Comparison of ENCODE assay signal across 21 cellular contexts in genomic region chr2:47429795-47430194, GRCh38. TPM values are rescaled to one million over a fixed set of nuclear protein-coding genes. Genes with fewer than 3 reads are reported as not detected.
DNase-seq lines count a peak whose midpoint lies in the region; ATAC-seq, FAIRE-seq and TF ChIP-seq lines count a peak whose summit lies in the region.
"Had no signal": no experiment of that assay in that cellular context is flagged by ENCODE, and none has a peak within 500 bp of the region (broad histone marks: within the 10 kb centered on the region; RNA-seq: fewer than 3 reads in every experiment).

No MANE protein-coding gene starts in this region.

- H3K9me3 ChIP-seq in endothelial cell of umbilical vein (replicated peaks; ENCODE audit: control insufficient read depth, insufficient read depth, low read length): no peaks in the 10 kb centered on the region
- H3K9me3 ChIP-seq in prostate gland: no peaks in the 10 kb centered on the region
- H3K9me3 ChIP-seq: upper lobe of left lung had no signal

- FAIRE-seq in endothelial cell of umbilical vein (lab: Jason Lieb, UNC): peak; percentile 55
- FAIRE-seq: GM12891 had no signal

- no peak overlapping the region for H3K4me2 ChIP-seq in endothelial cell of umbilical vein (ENCODE audit: insufficient read depth, low read length)

- intact Hi-C loops in endothelial cell of umbilical vein (cut with micrococcal nuclease) (no loop called here), prostate gland (cut with DNase I) (loop anchor here (10.0 kb wide), 1 partner anchor 675 kb away; no protein-coding TSS in a partner anchor)

- no peaks in the 10 kb centered on the region for H3K9me1 ChIP-seq in endothelial cell of umbilical vein (replicated peaks; ENCODE audit: control insufficient read depth, extremely low read depth, insufficient read depth, low read length)

- H2AFZ ChIP-seq in endothelial cell of umbilical vein (ENCODE audit: low read depth, low read length): no peak overlapping the region

- POLR2A ChIA-PET in endothelial cell of umbilical vein (lab: Charles Lee): no interaction called here

- TF ChIP-seq POLR2A in endothelial cell of umbilical vein (IDR thresholded peaks at IDR 0.05; ENCODE audit: low read depth, low read length) (no peak), prostate gland (IDR thresholded peaks at IDR 0.05) (no peak)

- CTCF ChIA-PET in endothelial cell of umbilical vein (lab: Charles Lee): interaction anchor here (1.3 to 4.1 kb wide), 3 partner anchors 7 to 338 kb away, joined by 3 to 17 read pairs (median 7); no protein-coding TSS in a partner anchor

- BruUV-seq in endothelial cell of umbilical vein (replicated peaks; lab: Mats Ljungman, UMichigan): no TSS peak

- no peaks in the 10 kb centered on the region for H4K20me1 ChIP-seq in endothelial cell of umbilical vein (replicated peaks; ENCODE audit: control insufficient read depth, extremely low read depth, insufficient read depth, low read length)

- dilution Hi-C loops in endothelial cell of umbilical vein (cut with MboI; ENCODE audit: extremely low pct_ligation_motif_present, low sequenced_read_pairs): no loop called here

- no peaks in the 10 kb centered on the region for H3K79me2 ChIP-seq in endothelial cell of umbilical vein (ENCODE audit: control insufficient read depth, insufficient read depth, low read length)

- no peaks in the 10 kb centered on the region for H3K27me3 ChIP-seq in endothelial cell of umbilical vein (ENCODE audit: control insufficient read depth in 2 of 2, insufficient read depth in 2 of 2, low read length in 2 of 2)
- no peaks in the 10 kb centered on the region for H3K27me3 ChIP-seq in prostate gland (replicated peaks; ENCODE audit: insufficient read depth)
- H3K27me3 ChIP-seq: upper lobe of left lung had no signal

- H3K9ac ChIP-seq in endothelial cell of umbilical vein (replicated peaks; ENCODE audit: extremely low read depth, insufficient read depth, low read length): no peak overlapping the region

- no peaks in the 10 kb centered on the region for H3K4me1 ChIP-seq in endothelial cell of umbilical vein (ENCODE audit: control insufficient read depth, extremely low read depth, insufficient read depth, low read length)
- H3K4me1 ChIP-seq in prostate gland (replicated peaks): no peaks in the 10 kb centered on the region
- H3K4me1 ChIP-seq: upper lobe of left lung had no signal

- peak; percentile 65 for DNase-seq in EL
- peak; percentile 54 for DNase-seq in RKO (ENCODE audit: low spot score)
- peak; percentile 22 for DNase-seq in endothelial cell of umbilical vein (ENCODE audit: low read depth, low spot score)
- peak; percentile 32 for DNase-seq in prostate gland (ENCODE audit: low spot score)
- no peak for DNase-seq in NCI-H446 treated with DMSO at 0.1 percent for 48 hours (lab: John Stamatoyannopoulos, UW)
- DNase-seq in NK-92 (lab: John Stamatoyannopoulos, UW; ENCODE audit: unreplicated experiment): no peak
- no peak for DNase-seq in OCI-M1 (lab: John Stamatoyannopoulos, UW)
- DNase-seq: activated effector memory CD4-positive, alpha-beta T cell treated with Interleukin-2 at 50 U/mL for 16 hours; DMS79 treated with DMSO at 0.1 percent for 48 hours; effector memory CD4-positive, alpha-beta T cell; glutamatergic neuron; H9; islet precursor cell; NCI-H146; NCI-H446; nucleus accumbens; upper lobe of left lung had no signal

- ATAC-seq in HG03521 (IDR thresholded peaks at IDR 0.05; ENCODE audit: unreplicated experiment): no peak
- ATAC-seq: stimulated activated effector memory CD8-positive, alpha-beta T cell treated with anti-CD3 and anti-CD28 coated beads, Interleukin-12 subunit alpha, Interleukin-12 subunit beta, amount 100 ng/mL, for 72 hours had no signal

- no peak overlapping the region for H3K27ac ChIP-seq in endothelial cell of umbilical vein (ENCODE audit: insufficient read depth, low read depth, low read length)
- H3K27ac ChIP-seq in prostate gland: no peak overlapping the region
- H3K27ac ChIP-seq: skin epidermis, upper lobe of left lung had no signal

- TF ChIP-seq CTCF in endothelial cell of umbilical vein (IDR thresholded peaks at IDR 0.05; ENCODE audit: extremely low read depth in 1 of 2, insufficient read depth in 1 of 2, low read depth in 1 of 2, low read length in 2 of 2) (no peak), prostate gland (IDR thresholded peaks at IDR 0.05) (no peak)

- H3K4me3 ChIP-seq in endothelial cell of umbilical vein (replicated peaks in 1 of 3; ENCODE audit: insufficient read depth in 1 of 3, low read depth in 1 of 3, low read length in 3 of 3): no peak overlapping the region
- H3K4me3 ChIP-seq in prostate gland: no peak overlapping the region
- H3K4me3 ChIP-seq: skin epidermis, upper lobe of left lung had no signal

- 47% methylated on average over 6 of the region's 6 CpGs for WGBS in prostate gland

- H3K36me3 ChIP-seq in endothelial cell of umbilical vein (ENCODE audit: control insufficient read depth in 2 of 2, extremely low read depth in 1 of 2, insufficient read depth in 2 of 2, low read length in 2 of 2): peaks cover 6 to 11% of the 10 kb centered on the region in 2 experiments
- H3K36me3 ChIP-seq in prostate gland: peaks cover 0 to 5% of the 10 kb centered on the region in 2 donors

TF ChIP-seq in endothelial cell of umbilical vein, 7 proteins besides CTCF, POLR2A, EP300 and RAD21:
- TF ChIP-seq FOS (IDR thresholded peaks at IDR 0.05; ENCODE audit: borderline replicate concordance, insufficient read depth, low read length) (no peak), MAX (IDR thresholded peaks at IDR 0.05; ENCODE audit: insufficient read depth, insufficient read length) (no peak)

RNA-seq across cellular contexts. Expression of gene MSH2, which starts 26.8 kb away (rescaled TPM):
- total RNA-seq in endothelial cell of umbilical vein: 28.0 and 30.5 TPM in 2 replicates
- polyA plus RNA-seq in endothelial cell of umbilical vein: 6.5 and 9.7 TPM in 2 replicates
- polyA plus RNA-seq in endothelial cell of umbilical vein (2011; cell fraction: cytosol; rRNA removed): 15.3 and 15.8 TPM in 2 replicates
- 13.5 and 18.7 TPM in 2 replicates for polyA plus RNA-seq in endothelial cell of umbilical vein (2011; cell fraction: nucleus; rRNA removed)
- 23.3 and 31.7 TPM in 2 replicates for polyA plus RNA-seq in endothelial cell of umbilical vein (2012)
- 13.1 and 13.6 TPM in 2 replicates for polyA minus RNA-seq in endothelial cell of umbilical vein
- polyA minus RNA-seq in endothelial cell of umbilical vein (2011; cell fraction: cytosol; rRNA and poly(A)+ RNA removed): 35.2 TPM
- polyA minus RNA-seq in endothelial cell of umbilical vein (2011; cell fraction: nucleus; rRNA and poly(A)+ RNA removed): 9.4 and 12.7 TPM in 2 replicates
- total RNA-seq in prostate gland: 10 to 100 TPM; 14.0 to 17.9 TPM

Comparison
In these comparisons a context has a peak if more than half of its experiments do, and no peak if none do; other contexts are left out.
1. DNase-seq: peak in EL (single experiment), RKO (single experiment), endothelial cell of umbilical vein (single experiment) and prostate gland (single experiment); none in NCI-H446 treated with DMSO at 0.1 percent for 48 hours (single experiment), NK-92 (single experiment) and OCI-M1 (single experiment).